10 cellular contexts compared by ENCODE assay signal in the genomic region with DNA sequence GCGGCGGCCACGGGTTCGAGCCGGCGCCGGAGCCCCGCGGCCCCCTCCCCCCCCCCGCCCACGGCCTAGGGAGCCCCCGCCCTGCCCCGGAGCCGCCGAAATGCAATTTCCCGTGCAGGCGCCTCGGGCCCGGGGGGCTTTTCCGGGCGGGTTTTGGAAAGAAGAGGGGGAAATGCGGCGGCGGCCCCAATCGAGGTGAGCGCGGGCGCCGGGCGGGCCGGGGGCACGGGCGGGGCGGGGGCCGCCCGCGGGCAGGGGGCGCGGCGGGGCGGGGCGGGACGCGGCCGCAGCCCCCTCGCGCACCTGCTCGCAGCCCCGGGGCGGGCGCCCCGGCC. TPM values are rescaled to one million over a fixed set of nuclear protein-coding genes. Genes with fewer than 3 reads are reported as not detected.
DNase-seq lines count a peak whose midpoint lies in the region; ATAC-seq and TF ChIP-seq lines count a peak whose summit lies in the region.
"Had no signal": no experiment of that assay in that cellular context is flagged by ENCODE, and none has a peak within 500 bp of the region (broad histone marks: within the 10 kb centered on the region; RNA-seq: fewer than 3 reads in every experiment).

No MANE protein-coding gene starts in this region.

- WGBS in hepatocyte (ENCODE audit: low lambda C conversion rate, missing lambda C conversion rate), result 0% methylated on average over 3 of the region's 52 CpGs

- H3K9me3 Mint-ChIP-seq in GM23338, result no peaks in the 10 kb centered on the region; the same call in 2 of the 3 replicates
- no peaks in the 10 kb centered on the region for H3K9me3 Mint-ChIP-seq in stimulated activated naive B cell treated with anti-CD40 and anti-IgM and Interleukin-4, amounts not matched to agents 10 μg/mL and 1 μg/mL and 100 μg/mL, for 72 hours
- H3K9me3 Mint-ChIP-seq in activated T-helper 17 cell treated with anti-CD3 and anti-CD28 coated beads, Interleukin-2, amount 50 U/mL, for 72 hours, result no peaks in the 10 kb centered on the region

- H3K4me2 ChIP-seq in GM23338, result no peak overlapping the region
- H3K4me2 ChIP-seq in hepatocyte, result peak overlapping the region; percentile 96

- no peak for DNase-seq in GM23338 (ENCODE audit: low spot score)
- no peak for DNase-seq in T-helper 17 cell
- DNase-seq in hepatocyte (ENCODE audit: low spot score), result no peak
- DNase-seq in stimulated activated naive B cell treated with anti-CD40 and anti-IgM and Interleukin-4, amounts not matched to agents 10 μg/mL and 1 μg/mL and 100 μg/mL, for 72 hours, result no peak
- no peak for DNase-seq in NCI-H1048 (lab: John Stamatoyannopoulos, UW)
- DNase-seq: amniotic stem cell had no signal

- H3K36me3 Mint-ChIP-seq in GM23338 (ENCODE audit: low read depth) (no peaks in the 10 kb centered on the region; the same call in 2 of the 3 replicates), T-helper 17 cell (ENCODE audit: low read depth) (peaks cover 11% of the 10 kb centered on the region)
- H3K36me3 Mint-ChIP-seq in stimulated activated naive B cell treated with anti-CD40 and anti-IgM and Interleukin-4, amounts not matched to agents 10 μg/mL and 1 μg/mL and 100 μg/mL, for 72 hours, result no peaks in the 10 kb centered on the region
- H3K36me3 Mint-ChIP-seq in activated T-helper 17 cell treated with anti-CD3 and anti-CD28 coated beads, Interleukin-2, amount 50 U/mL, for 72 hours (ENCODE audit: low read depth), result peaks cover 21% of the 10 kb centered on the region

- H3K36me3 ChIP-seq in GM23338 (ENCODE audit: insufficient read depth), result no peaks in the 10 kb centered on the region
- no peaks in the 10 kb centered on the region for H3K36me3 ChIP-seq in hepatocyte (replicated peaks; ENCODE audit: insufficient read depth, low read depth)

- H3K4me1 ChIP-seq in GM23338 (ENCODE audit: insufficient read depth) (peaks cover 10% of the 10 kb centered on the region), hepatocyte (ENCODE audit: insufficient read depth) (peaks cover 20% of the 10 kb centered on the region)

- H3K27me3 ChIP-seq in GM23338 (ENCODE audit: insufficient read depth) (peaks cover 73% of the 10 kb centered on the region), hepatocyte (no peaks in the 10 kb centered on the region)

- no peak overlapping the region for H2AFZ ChIP-seq in GM23338
- no peak overlapping the region for H2AFZ ChIP-seq in hepatocyte

- no peak for ATAC-seq in GM23338
- no peak for ATAC-seq in T-helper 17 cell
- ATAC-seq in stimulated activated naive B cell treated with anti-CD40 and anti-IgM and Interleukin-4, amounts not matched to agents 10 μg/mL and 1 μg/mL and 100 μg/mL, for 72 hours (replicated peaks), result no peak
- ATAC-seq in activated T-helper 17 cell treated with anti-CD3 and anti-CD28 coated beads, Interleukin-2, amount 50 U/mL, for 72 hours (replicated peaks), result no peak
- ATAC-seq in HG03159 (IDR thresholded peaks at IDR 0.05; ENCODE audit: unreplicated experiment), result no peak

- H3K9me2 ChIP-seq in GM23338 (ENCODE audit: insufficient read depth), result no peaks in the 10 kb centered on the region
- H3K9me2 ChIP-seq in hepatocyte (replicated peaks; ENCODE audit: insufficient read depth), result no peaks in the 10 kb centered on the region

- H4K20me1 ChIP-seq in GM23338 (replicated peaks; ENCODE audit: insufficient read depth) (no peaks in the 10 kb centered on the region), hepatocyte (ENCODE audit: insufficient read depth, poor library complexity, severe bottlenecking) (no peaks in the 10 kb centered on the region)

- H3K79me2 ChIP-seq in GM23338 (replicated peaks; ENCODE audit: insufficient read depth), result no peaks in the 10 kb centered on the region
- H3K79me2 ChIP-seq in hepatocyte, result peaks cover 5% of the 10 kb centered on the region

- H3K4me1 Mint-ChIP-seq in GM23338 (peaks cover 15% of the 10 kb centered on the region), T-helper 17 cell (peaks cover 36% of the 10 kb centered on the region)
- peaks cover 25 to 45% of the 10 kb centered on the region in 2 donors for H3K4me1 Mint-ChIP-seq in stimulated activated naive B cell treated with anti-CD40 and anti-IgM and Interleukin-4, amounts not matched to agents 10 μg/mL and 1 μg/mL and 100 μg/mL, for 72 hours
- peaks cover 26% of the 10 kb centered on the region for H3K4me1 Mint-ChIP-seq in activated T-helper 17 cell treated with anti-CD3 and anti-CD28 coated beads, Interleukin-2, amount 50 U/mL, for 72 hours

- H3K9me3 ChIP-seq in T-helper 17 cell (ENCODE audit: control insufficient read depth, low read length, poor library complexity, severe bottlenecking) (no peaks in the 10 kb centered on the region), hepatocyte (ENCODE audit: low read depth) (no peaks in the 10 kb centered on the region)

- H3K4me3 ChIP-seq in GM23338 (peak overlapping the region; percentile 60), hepatocyte (peak overlapping the region; percentile 92)

- H3K27me3 Mint-ChIP-seq in GM23338 (ENCODE audit: insufficient read depth, low read depth, poor library complexity) (peaks cover 74% of the 10 kb centered on the region), T-helper 17 cell (peaks cover 33% of the 10 kb centered on the region)
- H3K27me3 Mint-ChIP-seq in stimulated activated naive B cell treated with anti-CD40 and anti-IgM and Interleukin-4, amounts not matched to agents 10 μg/mL and 1 μg/mL and 100 μg/mL, for 72 hours, result peaks cover 49 to 66% of the 10 kb centered on the region in 2 donors
- H3K27me3 Mint-ChIP-seq in activated T-helper 17 cell treated with anti-CD3 and anti-CD28 coated beads, Interleukin-2, amount 50 U/mL, for 72 hours, result peaks cover 22% of the 10 kb centered on the region

- no peak overlapping the region for H3K27ac ChIP-seq in GM23338 (ENCODE audit: low read depth)
- no peak overlapping the region for H3K27ac ChIP-seq in hepatocyte

- TF ChIP-seq CTCF in GM23338 (conservative IDR thresholded peaks at IDR 0.05; ENCODE audit: low read depth in 2 of 2), result no peak
- no peak for TF ChIP-seq CTCF in hepatocyte (IDR thresholded peaks at IDR 0.05; ENCODE audit: poor library complexity)

- H3F3A ChIP-seq in GM23338 (replicated peaks; ENCODE audit: low read depth), result peaks cover 25% of the 10 kb centered on the region

- H3K4me3 Mint-ChIP-seq in GM23338 (no peak overlapping the region), T-helper 17 cell (peak overlapping the region; percentile 87)
- peak overlapping the region; percentile 29 to 64 for H3K4me3 Mint-ChIP-seq in stimulated activated naive B cell treated with anti-CD40 and anti-IgM and Interleukin-4, amounts not matched to agents 10 μg/mL and 1 μg/mL and 100 μg/mL, for 72 hours
- H3K4me3 Mint-ChIP-seq in activated T-helper 17 cell treated with anti-CD3 and anti-CD28 coated beads, Interleukin-2, amount 50 U/mL, for 72 hours, result no peak overlapping the region

- H3K27ac Mint-ChIP-seq in GM23338, result no peak overlapping the region
- H3K27ac Mint-ChIP-seq in T-helper 17 cell, result no peak overlapping the region
- no peak overlapping the region for H3K27ac Mint-ChIP-seq in stimulated activated naive B cell treated with anti-CD40 and anti-IgM and Interleukin-4, amounts not matched to agents 10 μg/mL and 1 μg/mL and 100 μg/mL, for 72 hours
- H3K27ac Mint-ChIP-seq in activated T-helper 17 cell treated with anti-CD3 and anti-CD28 coated beads, Interleukin-2, amount 50 U/mL, for 72 hours, result no peak overlapping the region

TF ChIP-seq in GM23338, 12 proteins besides CTCF, POLR2A, EP300 and RAD21 (continues in another document):
- TF ChIP-seq REST (IDR thresholded peaks at IDR 0.05; ENCODE audit: unreplicated experiment) (no peak), EZH2phosphoT487 (IDR thresholded peaks at IDR 0.05; ENCODE audit: unreplicated experiment) (no peak)

RNA-seq across cellular contexts. Expression of gene NANOS3, which starts 11.7 kb away (rescaled TPM):
- total RNA-seq in GM23338 (2014; rRNA removed; shearing (Covaris generic)), result not detected in 2 replicates
- not detected in 2 replicates for polyA plus RNA-seq in GM23338 (2016; fragmentation: Nextera tagmentation; extraction: Ambion mirVana)
- 1 to 10 TPM in 1 of 2 donors, under 1 TPM in 1; 0.60 to 2.6 TPM for total RNA-seq in T-helper 17 cell
- total RNA-seq in hepatocyte, result 0.60 TPM in 1 of 2 replicates, not detected in the other
- polyA plus RNA-seq in hepatocyte, result 2.1 and 4.0 TPM in 2 replicates
- 1 to 10 TPM; 1.2 to 3.6 TPM for total RNA-seq in activated T-helper 17 cell treated with anti-CD3 and anti-CD28 coated beads, Interleukin-2, amount 50 U/mL, for 72 hours
- total RNA-seq: skeletal muscle tissue, ureter had no signal

RNA-seq across cellular contexts. Expression of gene BRME1, which starts 40.7 kb away (rescaled TPM):
- 3.7 and 4.0 TPM in 2 replicates for total RNA-seq in GM23338 (2014; rRNA removed; shearing (Covaris generic))
- 3.9 and 4.7 TPM in 2 replicates for polyA plus RNA-seq in GM23338 (2016; fragmentation: Nextera tagmentation; extraction: Ambion mirVana)
- 1 to 10 TPM in 1 of 2 donors, under 1 TPM in 1; 0.82 to 1.7 TPM for total RNA-seq in T-helper 17 cell
- 2.2 and 14.4 TPM in 2 replicates for total RNA-seq in hepatocyte
- polyA plus RNA-seq in hepatocyte, result 3.2 and 4.5 TPM in 2 replicates
- 10 to 100 TPM in 1 of 2 donors, 1 to 10 TPM in 1; 4.8 to 12.5 TPM for total RNA-seq in activated T-helper 17 cell treated with anti-CD3 and anti-CD28 coated beads, Interleukin-2, amount 50 U/mL, for 72 hours

RNA-seq across cellular contexts. Expression of gene CC2D1A, which starts 40.8 kb away (rescaled TPM):
- total RNA-seq in GM23338 (2014; rRNA removed; shearing (Covaris generic)), result 27.3 and 39.7 TPM in 2 replicates
- polyA plus RNA-seq in GM23338 (2016; fragmentation: Nextera tagmentation; extraction: Ambion mirVana), result 21.7 and 23.1 TPM in 2 replicates
- 10 to 100 TPM; 22.5 to 24.4 TPM for total RNA-seq in T-helper 17 cell
- total RNA-seq in hepatocyte, result 14.8 and 20.8 TPM in 2 replicates
- polyA plus RNA-seq in hepatocyte, result 40.9 and 43.3 TPM in 2 replicates
- 10 to 100 TPM; 34.6 to 35.4 TPM for total RNA-seq in activated T-helper 17 cell treated with anti-CD3 and anti-CD28 coated beads, Interleukin-2, amount 50 U/mL, for 72 hours

Comparison
In these comparisons a context has a peak if more than half of its experiments do, and no peak if none do; other contexts are left out.
1. H3K4me3 Mint-ChIP-seq: peak in T-helper 17 cell (single experiment) and stimulated activated naive B cell treated with anti-CD40 and anti-IgM and Interleukin-4, amounts not matched to agents 10 μg/mL and 1 μg/mL and 100 μg/mL, for 72 hours (2 of 2); none in GM23338 (single experiment) and activated T-helper 17 cell treated with anti-CD3 and anti-CD28 coated beads, Interleukin-2, amount 50 U/mL, for 72 hours (single experiment).